In genomic region chr3:49248828-49249227, GRCh38 we compare ENCODE assay signal across 13 cellular contexts. TPM values are rescaled to one million over a fixed set of nuclear protein-coding genes. Genes with fewer than 3 reads are reported as not detected.
DNase-seq lines count a peak whose midpoint lies in the region; ATAC-seq and TF ChIP-seq lines count a peak whose summit lies in the region.
"Had no signal": no experiment of that assay in that cellular context is flagged by ENCODE, and none has a peak within 500 bp of the region (broad histone marks: within the 10 kb centered on the region; RNA-seq: fewer than 3 reads in every experiment).

No MANE protein-coding gene starts in this region.

- ATAC-seq in SK-N-SH treated with all-trans-retinoic acid at 6 μM for 48 hours, result peak; percentile 59

- peak; percentile 40 for DNase-seq in GM13977 (ENCODE audit: low spot score)
- DNase-seq in left ventricle myocardium inferior, result no peak
- DNase-seq in immature natural killer cell, result no peak
- no peak for DNase-seq in activated naive CD8-positive, alpha-beta T cell treated with anti-CD3 and anti-CD28 coated beads for 36 hours
- DNase-seq in activated gamma-delta T cell (lab: John Stamatoyannopoulos, UW), result no peak
- no peak for DNase-seq in iPS-NIHi7 (ENCODE audit: extremely low spot score)
- DNase-seq: activated CD4-positive, CD25-positive, alpha-beta regulatory T cell; GDM1; mesendoderm; NCI-H1417 had no signal

- H3K9me3 Mint-ChIP-seq in immature natural killer cell, result no peaks in the 10 kb centered on the region
- H3K9me3 Mint-ChIP-seq in activated naive CD8-positive, alpha-beta T cell treated with anti-CD3 and anti-CD28 coated beads for 36 hours, result no peaks in the 10 kb centered on the region

- H3K4me3 ChIP-seq in left ventricle myocardium inferior (no peak overlapping the region), skeletal muscle tissue (ENCODE audit: low read length in 3 of 3) (no peak overlapping the region)
- H3K4me3 ChIP-seq: cardiac muscle cell had no signal

- H3K27ac Mint-ChIP-seq in immature natural killer cell, result no peak overlapping the region
- no peak overlapping the region for H3K27ac Mint-ChIP-seq in activated naive CD8-positive, alpha-beta T cell treated with anti-CD3 and anti-CD28 coated beads for 36 hours

- peak overlapping the region; percentile 85 for H3K27ac ChIP-seq in left ventricle myocardium inferior (replicated peaks)
- peak overlapping the region; percentile 70 for H3K27ac ChIP-seq in skeletal muscle tissue (ENCODE audit: low read depth, low read length)
- H3K27ac ChIP-seq: cardiac muscle cell had no signal

- no peak for TF ChIP-seq CTCF in GM13977 (IDR thresholded peaks at IDR 0.05; ENCODE audit: extremely low read depth, insufficient read depth, missing control alignments)
- TF ChIP-seq CTCF in left ventricle myocardium inferior (IDR thresholded peaks at IDR 0.05; ENCODE audit: borderline replicate concordance), result no peak

- peaks cover 0 to 2% (median 1%) of the 10 kb centered on the region in 3 donors for H3K27me3 Mint-ChIP-seq in immature natural killer cell (ENCODE audit: low read depth in 3 of 3)
- H3K27me3 Mint-ChIP-seq in activated naive CD8-positive, alpha-beta T cell treated with anti-CD3 and anti-CD28 coated beads for 36 hours, result peaks cover 3% of the 10 kb centered on the region

- no peaks in the 10 kb centered on the region for H3K4me1 Mint-ChIP-seq in immature natural killer cell
- no peaks in the 10 kb centered on the region for H3K4me1 Mint-ChIP-seq in activated naive CD8-positive, alpha-beta T cell treated with anti-CD3 and anti-CD28 coated beads for 36 hours

- no peaks in the 10 kb centered on the region for H3K36me3 Mint-ChIP-seq in immature natural killer cell
- H3K36me3 Mint-ChIP-seq in activated naive CD8-positive, alpha-beta T cell treated with anti-CD3 and anti-CD28 coated beads for 36 hours, result no peaks in the 10 kb centered on the region

- no peak overlapping the region for H3K4me3 Mint-ChIP-seq in immature natural killer cell
- H3K4me3 Mint-ChIP-seq in activated naive CD8-positive, alpha-beta T cell treated with anti-CD3 and anti-CD28 coated beads for 36 hours, result no peak overlapping the region

- no peaks in the 10 kb centered on the region for H3K36me3 ChIP-seq in left ventricle myocardium inferior
- peaks cover 0 to 2% (median 2%) of the 10 kb centered on the region in 3 donors for H3K36me3 ChIP-seq in skeletal muscle tissue (ENCODE audit: control insufficient read depth in 3 of 3, insufficient read depth in 3 of 3, low read length in 3 of 3)
- H3K36me3 ChIP-seq: cardiac muscle cell had no signal

- H3K9ac ChIP-seq in skeletal muscle tissue (ENCODE audit: low read depth in 1 of 3, low read length in 3 of 3), result no peak overlapping the region

- H3K4me1 ChIP-seq in left ventricle myocardium inferior, result peaks cover 22% of the 10 kb centered on the region
- peaks cover 0 to 9% (median 5%) of the 10 kb centered on the region in 3 donors for H3K4me1 ChIP-seq in skeletal muscle tissue (ENCODE audit: control insufficient read depth in 3 of 3, insufficient read depth in 3 of 3, low read length in 3 of 3)

- intact Hi-C loops in left ventricle myocardium inferior (cut with micrococcal nuclease), result no loop called here

- H3K9me3 ChIP-seq in left ventricle myocardium inferior (replicated peaks), result no peaks in the 10 kb centered on the region
- no peaks in the 10 kb centered on the region for H3K9me3 ChIP-seq in skeletal muscle tissue (ENCODE audit: control insufficient read depth in 3 of 3, low read length in 3 of 3)

- H3K27me3 ChIP-seq in left ventricle myocardium inferior (ENCODE audit: low read depth), result no peaks in the 10 kb centered on the region
- H3K27me3 ChIP-seq in skeletal muscle tissue (ENCODE audit: control insufficient read depth in 3 of 3, insufficient read depth in 3 of 3, low read length in 3 of 3), result no peaks in the 10 kb centered on the region
- H3K27me3 ChIP-seq: cardiac muscle cell had no signal

- in situ Hi-C loops in GM13977 (cut with MboI; ENCODE audit: low pct_unique_long_range_greater_than_20kb, low sequenced_read_pairs, unreplicated experiment), result no loop called here

TF ChIP-seq in SK-N-SH treated with all-trans-retinoic acid at 6 μM for 48 hours, 23 proteins besides CTCF, POLR2A, EP300 and RAD21:
- TF ChIP-seq TSHZ2 (CRISPR knock-in tag; IDR thresholded peaks at IDR 0.05) (no peak), ZNF8 (CRISPR knock-in tag; IDR thresholded peaks at IDR 0.05) (no peak)
TF ChIP-seq in SK-N-SH treated with all-trans-retinoic acid at 6 μM for 48 hours: peak in this region for 0.

RNA-seq across cellular contexts. Expression of gene C3orf62, which starts 28.2 kb away (rescaled TPM):
- 2.8 TPM for total RNA-seq in left ventricle myocardium inferior
- 1.6 TPM for total RNA-seq in skeletal muscle tissue
- 1 to 10 TPM in 2 of 3 donors, under 1 TPM in 1; 0.74 to 2.5 (median 1.5) TPM for polyA plus RNA-seq in immature natural killer cell
- total RNA-seq in activated naive CD8-positive, alpha-beta T cell treated with anti-CD3 and anti-CD28 coated beads for 36 hours, result 1 to 10 TPM; 4.0 to 4.2 TPM
